Comparison of ENCODE assay signal across 12 cellular contexts in genomic region chr7:2763607-2764006, GRCh38.
DNase-seq lines count a peak whose midpoint lies in the region; ATAC-seq, FAIRE-seq and TF ChIP-seq lines count a peak whose summit lies in the region.
"Had no signal": no experiment of that assay in that cellular context is flagged by ENCODE, and none has a peak within 500 bp of the region (broad histone marks: within the 10 kb centered on the region; RNA-seq: fewer than 3 reads in every experiment).

No MANE protein-coding gene starts in this region.

- no peaks in the 10 kb centered on the region for H4K20me1 ChIP-seq in HepG2 (ENCODE audit: insufficient read depth, low read length)
- no peaks in the 10 kb centered on the region for H4K20me1 ChIP-seq in hepatocyte (ENCODE audit: insufficient read depth, poor library complexity, severe bottlenecking)

- FAIRE-seq in HepG2 (lab: Jason Lieb, UNC) (no peak), pancreas (lab: Jason Lieb, UNC) (no peak)

- H3K9me3 ChIP-seq in liver (ENCODE audit: control insufficient read depth in 4 of 4, low read length in 3 of 4) (no peaks in the 10 kb centered on the region), HepG2 (ENCODE audit: low read length) (no peaks in the 10 kb centered on the region), hepatocyte (ENCODE audit: low read depth) (no peaks in the 10 kb centered on the region), aorta (ENCODE audit: control insufficient read depth, low read length) (no peaks in the 10 kb centered on the region), pancreas (no peaks in the 10 kb centered on the region)

- TF ChIP-seq RAD21 in liver (IDR thresholded peaks at IDR 0.05) (no peak), HepG2 (CRISPR knock-in tag; IDR thresholded peaks at IDR 0.05) (no peak)

- 81% methylated on average over 6 of the region's 6 CpGs for whole genome bisulfite sequencing in liver
- WGBS in HepG2 (ENCODE audit: low lambda C conversion rate): 93% methylated on average over 5 of the region's 6 CpGs
- 90% methylated on average over 6 of the region's 6 CpGs for WGBS in hepatocyte (ENCODE audit: low lambda C conversion rate, missing lambda C conversion rate)
- WGBS in aorta, 2 donors: 73 to 87% methylated on average over 6 of the region's 6 CpGs
- WGBS in pancreas, 2 donors: 81 to 93% methylated on average over 6 of the region's 6 CpGs

- H3K27me3 ChIP-seq in liver (ENCODE audit: control insufficient read depth in 4 of 4, insufficient read depth in 4 of 4, low read length in 3 of 4) (no peaks in the 10 kb centered on the region), HepG2 (ENCODE audit: control insufficient read depth in 1 of 2, insufficient read depth in 2 of 2, low read length in 2 of 2) (no peaks in the 10 kb centered on the region), hepatocyte (no peaks in the 10 kb centered on the region), rectal smooth muscle tissue (ENCODE audit: control insufficient read depth, insufficient read depth, low read length) (no peaks in the 10 kb centered on the region), aorta (ENCODE audit: control insufficient read depth in 1 of 2, insufficient read depth in 2 of 2, low read length in 1 of 2) (no peaks in the 10 kb centered on the region), pancreas (no peaks in the 10 kb centered on the region)

- no TSS peak for BruUV-seq in HepG2 (replicated peaks; lab: Mats Ljungman, UMichigan)

- CTCF ChIA-PET in HepG2 (lab: Yijun Ruan, JAX; ENCODE audit: low intra/inter-chr PET ratio, low total read pairs): no interaction called here

- H3K4me2 ChIP-seq in HepG2 (ENCODE audit: low read depth, low read length): no peak overlapping the region
- no peak overlapping the region for H3K4me2 ChIP-seq in hepatocyte

- in situ Hi-C loops in HepG2 (cut with HindIII; ENCODE audit: extremely low pct_ligation_motif_present, low pct_unique_long_range_greater_than_20kb): no loop called here

- H3K27ac ChIP-seq in liver (ENCODE audit: low read depth in 1 of 2, low read length in 2 of 2) (peak overlapping the region; percentile 0 to 70), HepG2 (ENCODE audit: extremely low read length, insufficient read depth, low read length) (no peak overlapping the region), hepatocyte (peak overlapping the region; percentile 22), rectal smooth muscle tissue (ENCODE audit: low read depth, low read length) (peak overlapping the region; percentile 96), aorta (ENCODE audit: low read depth in 1 of 2, low read length in 2 of 2) (no peak overlapping the region), pancreas (peak overlapping the region in 2 of 4 donors; percentile 44 to 50)

- H3K4me1 ChIP-seq in liver (ENCODE audit: control insufficient read depth in 4 of 4, insufficient read depth in 4 of 4, low read length in 3 of 4) (no peaks in the 10 kb centered on the region), HepG2 (ENCODE audit: insufficient read depth, low read length) (peaks cover 24% of the 10 kb centered on the region), hepatocyte (ENCODE audit: insufficient read depth) (peaks cover 18% of the 10 kb centered on the region), rectal smooth muscle tissue (ENCODE audit: control insufficient read depth, insufficient read depth, low read length) (peaks cover 44% of the 10 kb centered on the region), aorta (ENCODE audit: control insufficient read depth in 1 of 2, insufficient read depth in 2 of 2, low read length in 2 of 2) (no peaks in the 10 kb centered on the region), pancreas (peaks cover 0 to 3% (median 0%) of the 10 kb centered on the region in 3 donors)

- intact Hi-C loops in HepG2 (cut with micrococcal nuclease; ENCODE audit: unreplicated experiment): no loop called here
- intact Hi-C loops in aorta (cut with DNase I): loop anchor here in 1 of 2 donors (5.0 kb wide), 1 partner anchor 34 kb away; no protein-coding TSS in a partner anchor
- intact Hi-C loops in pancreas (cut with DNase I): no loop called here

- no peak for TF ChIP-seq POLR2A in HepG2 (IDR thresholded peaks at IDR 0.05; ENCODE audit: insufficient read depth in 1 of 2, low read depth in 2 of 2, low read length in 2 of 2)

- no peaks in the 10 kb centered on the region for H3K9me2 ChIP-seq in hepatocyte (replicated peaks; ENCODE audit: insufficient read depth)

- TF ChIP-seq EP300 in HepG2 (IDR thresholded peaks at IDR 0.05; ENCODE audit: low read depth in 2 of 2, low read length in 2 of 2) (no peak), HepG2 (CRISPR knock-in tag; IDR thresholded peaks at IDR 0.05; ENCODE audit: borderline replicate concordance) (no peak)

- ATAC-seq in HepG2 (no peak), GM18517 (IDR thresholded peaks at IDR 0.05; ENCODE audit: unreplicated experiment) (no peak), aorta (ENCODE audit: low FRiP score) (no peak), pancreas (no peak)

- H3K4me3 ChIP-seq in liver (ENCODE audit: low read depth in 1 of 3, low read length in 3 of 3) (no peak overlapping the region), HepG2 (replicated peaks in 1 of 3; ENCODE audit: insufficient read depth in 1 of 3, low read depth in 2 of 3, low read length in 3 of 3) (no peak overlapping the region), hepatocyte (no peak overlapping the region), rectal smooth muscle tissue (ENCODE audit: low read length) (no peak overlapping the region), aorta (ENCODE audit: low read length in 2 of 2) (no peak overlapping the region), pancreas (no peak overlapping the region)

- TF ChIP-seq CTCF in liver (IDR thresholded peaks at IDR 0.05; ENCODE audit: low read depth, low read length, missing input control) (no peak), HepG2 (CRISPR knock-in tag; IDR thresholded peaks at IDR 0.05) (no peak), hepatocyte (IDR thresholded peaks at IDR 0.05; ENCODE audit: poor library complexity) (no peak), pancreas (IDR thresholded peaks at IDR 0.05) (no peak)

- H3K36me3 ChIP-seq in liver (ENCODE audit: control insufficient read depth in 4 of 4, insufficient read depth in 3 of 4, low read depth in 1 of 4, low read length in 3 of 4): no peaks in the 10 kb centered on the region
- peaks cover 4 to 8% of the 10 kb centered on the region in 2 experiments; a peak in 4 of 5 replicates for H3K36me3 ChIP-seq in HepG2 (replicated peaks in 1 of 2; ENCODE audit: control insufficient read depth in 1 of 2, insufficient read depth in 2 of 2, low read length in 2 of 2)
- no peaks in the 10 kb centered on the region for H3K36me3 ChIP-seq in hepatocyte (replicated peaks; ENCODE audit: insufficient read depth, low read depth)
- H3K36me3 ChIP-seq in rectal smooth muscle tissue (ENCODE audit: control insufficient read depth, insufficient read depth, low read length): no peaks in the 10 kb centered on the region
- no peaks in the 10 kb centered on the region for H3K36me3 ChIP-seq in aorta (ENCODE audit: control insufficient read depth in 1 of 2, insufficient read depth in 2 of 2, low read length in 1 of 2)
- no peaks in the 10 kb centered on the region for H3K36me3 ChIP-seq in pancreas

- H3K9ac ChIP-seq in liver (ENCODE audit: low read depth in 1 of 2, low read length in 2 of 2): no peak overlapping the region
- no peak overlapping the region for H3K9ac ChIP-seq in HepG2 (ENCODE audit: insufficient read depth, low read depth, low read length)
- H3K9ac ChIP-seq in rectal smooth muscle tissue (ENCODE audit: low read length): no peak overlapping the region

- H2AFZ ChIP-seq in HepG2 (ENCODE audit: low read length) (no peak overlapping the region), hepatocyte (no peak overlapping the region)

- DNase-seq in HepG2 (ENCODE audit: low spot score): no peak
- no peak for DNase-seq in hepatocyte (ENCODE audit: low spot score)
- no peak for DNase-seq in aorta
- no peak for DNase-seq in pancreas
- no peak for DNase-seq in stimulated activated naive CD4-positive, alpha-beta T cell treated with Interleukin-2 at 50 U/mL for 16 hours (lab: John Stamatoyannopoulos, UW)
- DNase-seq: ACHN; activated CD4-positive, alpha-beta T cell treated with anti-CD3 and anti-CD28 coated beads, Interleukin-2, amount 50 U/mL, for 48 hours; activated effector memory CD4-positive, alpha-beta T cell treated with Interleukin-2 at 50 U/mL for 16 hours; cerebellar nuclear complex had no signal

- POLR2A ChIA-PET in HepG2 (lab: Yijun Ruan, JAX): no interaction called here

- H3K79me2 ChIP-seq in HepG2 (ENCODE audit: insufficient read depth, low read length) (no peaks in the 10 kb centered on the region), hepatocyte (peaks cover 27% of the 10 kb centered on the region)

TF ChIP-seq in liver, 16 proteins besides CTCF, POLR2A, EP300 and RAD21 (continues in another document):
- TF ChIP-seq FOXA2 (IDR thresholded peaks at IDR 0.05): no peak
- no peak for TF ChIP-seq HNF4G (IDR thresholded peaks at IDR 0.05)
- no peak for TF ChIP-seq FOXA1 (IDR thresholded peaks at IDR 0.05)
- no peak for TF ChIP-seq TAF1 (conservative IDR thresholded peaks at IDR 0.05)
- TF ChIP-seq JUND (IDR thresholded peaks at IDR 0.05): no peak
- TF ChIP-seq EGR1 (IDR thresholded peaks at IDR 0.05; ENCODE audit: low read depth in 2 of 2): no peak
- no peak for TF ChIP-seq SP1 (IDR thresholded peaks at IDR 0.05)
- TF ChIP-seq NR2F2 (IDR thresholded peaks at IDR 0.05): no peak
- no peak for TF ChIP-seq HNF4A (conservative IDR thresholded peaks at IDR 0.05)
- TF ChIP-seq GABPA (IDR thresholded peaks at IDR 0.05 in 1 of 2, conservative IDR thresholded peaks at IDR 0.05 in 1 of 2): no peak

TF ChIP-seq in HepG2, 621 proteins besides CTCF, POLR2A, EP300 and RAD21:
- TF ChIP-seq NCOA1 (CRISPR knock-in tag; IDR thresholded peaks at IDR 0.05) (no peak), ZNF605 (CRISPR knock-in tag; IDR thresholded peaks at IDR 0.05) (no peak)
TF ChIP-seq in HepG2: peak in this region for 0.

Comparison
In these comparisons a context has a peak if more than half of its experiments do, and no peak if none do; other contexts are left out.
1. H3K27ac ChIP-seq: peak in liver (2 of 2), hepatocyte (single experiment) and rectal smooth muscle tissue (single experiment); none in HepG2 (single experiment) and aorta (0 of 2).